In the genomic region with DNA sequence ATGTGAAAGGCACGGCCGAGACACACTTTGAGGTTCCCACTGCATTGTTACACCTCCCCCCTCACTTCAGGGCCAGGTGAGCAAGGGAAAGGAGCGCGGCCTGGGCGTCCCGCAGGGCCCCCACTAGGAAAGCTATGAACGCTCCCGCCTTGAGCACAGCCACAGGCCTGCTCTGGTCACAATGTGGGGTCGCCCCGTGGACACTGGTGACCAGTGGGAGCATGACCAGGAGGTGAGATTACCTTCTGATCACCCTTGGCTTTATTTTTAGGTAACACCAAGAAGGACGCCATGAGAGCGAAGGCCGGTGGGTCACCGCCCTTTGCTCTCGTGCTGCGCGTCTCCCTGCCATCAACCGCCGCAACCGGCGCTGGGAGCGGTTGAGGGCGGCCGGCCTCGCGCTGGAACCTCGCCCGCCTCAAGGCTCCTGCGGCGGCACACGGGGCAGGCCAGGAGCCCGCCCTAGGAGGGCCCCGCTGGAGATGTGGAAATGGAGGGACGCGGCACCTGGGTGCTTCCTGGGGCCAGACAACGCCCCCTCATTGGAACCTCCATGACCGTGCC, we compare ENCODE assay signal across 5 cellular contexts. TPM values are rescaled to one million over a fixed set of nuclear protein-coding genes. Genes with fewer than 3 reads are reported as not detected.
A peak's percentile ranks its signal among the peaks of the same experiment; 100 is the strongest.
DNase-seq lines count a peak whose midpoint lies in the region; ATAC-seq and TF ChIP-seq lines count a peak whose summit lies in the region.
"Not testable (repeated sequence)": the region's sequence is repeated elsewhere in the genome, so short reads cannot be mapped to it uniquely, and the experiment has no call there.

No MANE protein-coding gene starts in this region.

- not testable (repeated sequence) for H3K36me3 Mint-ChIP-seq in GM23338 (ENCODE audit: low read depth); activated CD4-positive, alpha-beta T cell treated with anti-CD3 and anti-CD28 coated beads, Interleukin-2, amount 10 ng/mL, durations not matched to agents 24 days and 14 days (ENCODE audit: low read depth); endodermal cell (ENCODE audit: low read depth); type B pancreatic cell

- H3K27ac ChIP-seq in GM23338 (ENCODE audit: low read depth); endodermal cell (ENCODE audit: low read depth, low read length): not testable (repeated sequence)

- not testable (repeated sequence) for H3K9ac ChIP-seq in endodermal cell (ENCODE audit: extremely low read depth, low read length, poor library complexity, severe bottlenecking)

- not testable (repeated sequence) for H3K4me3 Mint-ChIP-seq in GM23338; activated CD4-positive, alpha-beta T cell treated with anti-CD3 and anti-CD28 coated beads, Interleukin-2, amount 10 ng/mL, durations not matched to agents 24 days and 14 days; endodermal cell; type B pancreatic cell

- H3K4me1 ChIP-seq in GM23338 (ENCODE audit: insufficient read depth); endodermal cell (ENCODE audit: control insufficient read depth, insufficient read depth, low read length): not testable (repeated sequence)

- not testable (repeated sequence) for H3K9me3 Mint-ChIP-seq in GM23338; activated CD4-positive, alpha-beta T cell treated with anti-CD3 and anti-CD28 coated beads, Interleukin-2, amount 10 ng/mL, durations not matched to agents 24 days and 14 days; endodermal cell; type B pancreatic cell

- not testable (repeated sequence) for H4K20me1 ChIP-seq in GM23338 (replicated peaks; ENCODE audit: insufficient read depth)

- H3K4me2 ChIP-seq in GM23338, result not testable (repeated sequence)

- H3K9me2 ChIP-seq in GM23338 (ENCODE audit: insufficient read depth), result not testable (repeated sequence)

- 92 to 100% methylated on average over 2 to 21 of the region's 37 CpGs for whole genome bisulfite sequencing in endodermal cell (ENCODE audit: insufficient coverage in 1 of 2, insufficient read length in 1 of 2), 2 experiments

- peak; percentile 59 for ATAC-seq in GM23338

- not testable (repeated sequence) for H3K4me1 Mint-ChIP-seq in GM23338; activated CD4-positive, alpha-beta T cell treated with anti-CD3 and anti-CD28 coated beads, Interleukin-2, amount 10 ng/mL, durations not matched to agents 24 days and 14 days; endodermal cell; type B pancreatic cell (ENCODE audit: unreplicated experiment)

- not testable (repeated sequence) for H3K9me3 ChIP-seq in endodermal cell (ENCODE audit: control insufficient read depth, low read length)

- not testable (repeated sequence) for H3K4me3 ChIP-seq in GM23338; endodermal cell (ENCODE audit: low read length)

- H3F3A ChIP-seq in GM23338 (replicated peaks; ENCODE audit: low read depth), result not testable (repeated sequence)

- H3K27me3 Mint-ChIP-seq in GM23338 (ENCODE audit: insufficient read depth, low read depth, poor library complexity); activated CD4-positive, alpha-beta T cell treated with anti-CD3 and anti-CD28 coated beads, Interleukin-2, amount 10 ng/mL, durations not matched to agents 24 days and 14 days; endodermal cell (ENCODE audit: insufficient read depth); type B pancreatic cell: not testable (repeated sequence)

- TF ChIP-seq CTCF in GM23338 (conservative IDR thresholded peaks at IDR 0.05; ENCODE audit: low read depth in 2 of 2); endodermal cell (conservative IDR thresholded peaks at IDR 0.05); type B pancreatic cell (conservative IDR thresholded peaks at IDR 0.05): not testable (repeated sequence)

- not testable (repeated sequence) for H3K79me2 ChIP-seq in GM23338 (replicated peaks; ENCODE audit: insufficient read depth)

- H3K36me3 ChIP-seq in GM23338 (ENCODE audit: insufficient read depth); endodermal cell (ENCODE audit: control insufficient read depth, insufficient read depth, low read length): not testable (repeated sequence)

- H3K27ac Mint-ChIP-seq in GM23338; activated CD4-positive, alpha-beta T cell treated with anti-CD3 and anti-CD28 coated beads, Interleukin-2, amount 10 ng/mL, durations not matched to agents 24 days and 14 days; endodermal cell; type B pancreatic cell: not testable (repeated sequence)

- H2AFZ ChIP-seq in GM23338, result not testable (repeated sequence)

- H3K27me3 ChIP-seq in GM23338 (ENCODE audit: insufficient read depth); endodermal cell (ENCODE audit: control insufficient read depth, insufficient read depth, low read length, poor library complexity, severe bottlenecking): not testable (repeated sequence)

- not testable (repeated sequence) for DNase-seq in GM23338 (ENCODE audit: low spot score)
- DNase-seq in activated CD4-positive, alpha-beta T cell treated with anti-CD3 and anti-CD28 coated beads, Interleukin-2, amount 10 ng/mL, durations not matched to agents 24 days and 14 days, result peak; percentile 35
- peak; percentile 43 for DNase-seq in endodermal cell
- peak; percentile 4 for DNase-seq in left kidney (ENCODE audit: low read depth, low spot score)
- peak; percentile 50 for DNase-seq in type B pancreatic cell (ENCODE audit: extremely low spot score, unreplicated experiment)

- intact Hi-C loops in activated CD4-positive, alpha-beta T cell treated with anti-CD3 and anti-CD28 coated beads, Interleukin-2, amount 10 ng/mL, durations not matched to agents 24 days and 14 days (cut with micrococcal nuclease), result not testable (repeated sequence)

RNA-seq across cellular contexts. Expression of a gene that starts 2.6 kb away (rescaled TPM):
- 0.35 TPM in 1 of 2 replicates, not detected in the other for total RNA-seq in GM23338 (2014; rRNA removed; shearing (Covaris generic))
- polyA plus RNA-seq in GM23338 (2016; fragmentation: Nextera tagmentation; extraction: Ambion mirVana), result not detected in 2 replicates
- 0.91 and 1.1 TPM in 2 replicates for total RNA-seq in activated CD4-positive, alpha-beta T cell treated with anti-CD3 and anti-CD28 coated beads, Interleukin-2, amount 10 ng/mL, durations not matched to agents 24 days and 14 days
- total RNA-seq in endodermal cell (under 1 TPM; 0.35 to 0.73 TPM), type B pancreatic cell (ENCODE audit: low replicate concordance) (1.00 and 1.2 TPM in 2 replicates)
- 1.00 TPM for polyA plus RNA-seq in endodermal cell (2013, experiment 1 of 2)
- polyA plus RNA-seq in endodermal cell (2013, experiment 2 of 2), result 1.4 TPM
